25 cellular contexts compared by ENCODE assay signal in genomic region chr20:20446001-20446400, GRCh38.
"Had no signal": no experiment of that assay in that cellular context is flagged by ENCODE, and none has a peak within 500 bp of the region (broad histone marks: within the 10 kb centered on the region; RNA-seq: fewer than 3 reads in every experiment).

No MANE protein-coding gene starts in this region.

- H3K9me3 ChIP-seq: lower lobe of right lung, pancreas, prostate gland, stomach, testis, thyroid gland, upper lobe of right lung had no signal

- H3K27me3 ChIP-seq: pancreas, stomach, testis, thyroid gland, upper lobe of right lung had no signal

- H3K36me3 ChIP-seq: pancreas, prostate gland, thyroid gland had no signal

- DNase-seq: islet precursor cell; kidney glomerular epithelial cell; left cardiac atrium; lower lobe of right lung; mammary epithelial cell; mesenchymal stem cell; naive thymus-derived CD8-positive, alpha-beta T cell; pancreas; posterior cingulate gyrus; retina; right cardiac atrium; stimulated activated CD4-positive, alpha-beta T cell treated with anti-CD3 and anti-CD28 coated beads, Interleukin-12 subunit alpha, Interleukin-12 subunit beta, amount 100 ng/mL, for 4 hours; stimulated activated CD4-positive, alpha-beta T cell treated with anti-CD3 and anti-CD28 coated beads, Interleukin-15, amount 100 ng/mL, for 24 hours; stimulated activated CD4-positive, alpha-beta T cell treated with anti-CD3 and anti-CD28 coated beads, Interleukin-2, amount 100 ng/mL, for 24 hours; stimulated activated CD4-positive, alpha-beta T cell treated with anti-CD3 and anti-CD28 coated beads, Interleukin-4, amount 100 ng/mL, for 1 hour; stimulated activated naive B cell treated with anti-CD40 and anti-IgM and Interleukin-4, amounts not matched to agents 10 μg/mL and 1 μg/mL and 100 μg/mL, for 72 hours; stimulated activated naive CD8-positive, alpha-beta T cell treated with anti-CD3 and anti-CD28 coated beads, Interleukin-15, Interleukin-2, amounts not matched to agents 100 U/mL and 50 U/mL, for 24 hours; stomach; testis; thyroid gland; trophoblast cell; upper lobe of right lung had no signal

- ATAC-seq: lower lobe of right lung; naive thymus-derived CD8-positive, alpha-beta T cell; pancreas; sciatic nerve; stimulated activated naive CD8-positive, alpha-beta T cell treated with anti-CD3 and anti-CD28 coated beads, Interleukin-15, Interleukin-2, amounts not matched to agents 100 U/mL and 50 U/mL, for 24 hours; upper lobe of right lung had no signal

- H3K4me1 ChIP-seq: lower lobe of right lung, prostate gland, testis, thyroid gland, upper lobe of right lung had no signal

- H3K27ac ChIP-seq: lower lobe of right lung, pancreas, prostate gland, stomach, testis, thyroid gland, upper lobe of right lung had no signal

- H3K4me3 ChIP-seq: lower lobe of right lung, pancreas, prostate gland, skin epidermis, stomach, testis, thyroid gland, upper lobe of right lung had no signal
